ENCODE assay signal across 14 cellular contexts in the genomic region with DNA sequence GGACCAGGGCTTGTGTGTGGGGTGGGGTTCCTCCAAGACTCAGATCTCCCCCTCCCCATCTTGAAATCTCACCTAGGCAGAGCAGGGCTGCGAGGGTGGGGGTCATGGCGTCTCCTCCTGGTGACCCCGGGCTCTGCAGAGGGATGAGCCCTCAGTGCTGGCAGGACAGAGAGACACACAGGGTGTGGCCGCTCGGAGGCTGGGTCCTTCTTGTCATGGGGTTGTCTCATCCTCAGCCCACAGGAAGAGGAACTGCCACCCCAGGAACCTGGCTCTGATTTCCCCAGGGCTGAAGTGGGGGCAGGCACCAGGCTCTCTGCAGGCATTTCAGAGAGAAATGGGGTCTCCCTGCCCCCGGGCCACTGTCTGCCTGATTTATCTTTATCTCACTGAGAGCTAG. TPM values are rescaled to one million over a fixed set of nuclear protein-coding genes. Genes with fewer than 3 reads are reported as not detected.
DNase-seq lines count a peak whose midpoint lies in the region; ATAC-seq and TF ChIP-seq lines count a peak whose summit lies in the region.
"Not testable (repeated sequence)": the region's sequence is repeated elsewhere in the genome, so short reads cannot be mapped to it uniquely, and the experiment has no call there.
"Had no signal": no experiment of that assay in that cellular context is flagged by ENCODE, and none has a peak within 500 bp of the region (broad histone marks: within the 10 kb centered on the region; RNA-seq: fewer than 3 reads in every experiment).

TSS of gene LILRA6 (minus strand) at position 145 of the 400 bp plus-strand sequence.

- TF ChIP-seq CTCF in CD14-positive monocyte (IDR thresholded peaks at IDR 0.05): peak; percentile 33
- not testable (repeated sequence) for TF ChIP-seq CTCF in OCI-LY3 (IDR thresholded peaks at IDR 0.05; ENCODE audit: low read depth, low read length); ascending aorta (IDR thresholded peaks at IDR 0.05); left lung (IDR thresholded peaks at IDR 0.05); sigmoid colon (IDR thresholded peaks at IDR 0.05); upper lobe of right lung (IDR thresholded peaks at IDR 0.05)

- H3K36me3 ChIP-seq in OCI-LY3 (replicated peaks; ENCODE audit: low read depth, low read length); ascending aorta; sigmoid colon; upper lobe of right lung: not testable (repeated sequence)
- H3K36me3 ChIP-seq in left lung: peaks cover 0 to 17% of the 10 kb centered on the region in 2 donors

- DNase-seq in CD14-positive monocyte (ENCODE audit: low spot score) (peak; percentile 72), cardiac septum (ENCODE audit: low spot score) (peak; percentile 88), left lung (peak; percentile 57 to 79), sigmoid colon (peak; percentile 60), upper lobe of right lung (peak; percentile 69)
- DNase-seq in ascending aorta (ENCODE audit: low spot score in 2 of 2): not testable (repeated sequence)

- H3K9ac ChIP-seq in OCI-LY3 (ENCODE audit: low read length): 0 out of 2 replicates have a peak within 1 kb of the TSS, but pooled peaks have one; percentile 16

- H3K4me1 ChIP-seq in OCI-LY3 (ENCODE audit: low read length) (peaks cover 10% of the 10 kb centered on the region), left lung (peaks cover 0 to 28% of the 10 kb centered on the region in 2 donors), mononuclear cell (ENCODE audit: insufficient read depth, low read length) (peaks cover 26% of the 10 kb centered on the region)
- not testable (repeated sequence) for H3K4me1 ChIP-seq in ascending aorta, sigmoid colon, upper lobe of right lung

- H3K36me3 Mint-ChIP-seq in CD14-positive monocyte: peaks cover 30 to 33% of the 10 kb centered on the region in 2 donors

- H3K79me2 ChIP-seq in OCI-LY3 (ENCODE audit: low read length): not testable (repeated sequence)

- peak within 1 kb of the TSS in 6 of 7 donors; percentile 85 to 96 (median 89) for H3K27ac Mint-ChIP-seq in CD14-positive monocyte

- not testable (repeated sequence) for H3K27ac ChIP-seq in OCI-LY3 (ENCODE audit: low read length); ascending aorta; sigmoid colon; upper lobe of right lung
- peak within 1 kb of the TSS in 1 of 2 donors; percentile 77 for H3K27ac ChIP-seq in left lung

- intact Hi-C loops in CD14-positive monocyte (cut with micrococcal nuclease); ascending aorta (cut with DNase I); cardiac septum (cut with DNase I); left lung (cut with DNase I); sigmoid colon (cut with DNase I); upper lobe of right lung (cut with DNase I): not testable (repeated sequence)

- H4K20me1 ChIP-seq in OCI-LY3 (ENCODE audit: insufficient read depth, low read length): not testable (repeated sequence)

- TF ChIP-seq EP300 in sigmoid colon (IDR thresholded peaks at IDR 0.05): not testable (repeated sequence)

- not testable (repeated sequence) for H3K27me3 Mint-ChIP-seq in CD14-positive monocyte (ENCODE audit: low read depth in 3 of 3)

- H3K4me3 ChIP-seq in OCI-LY3 (ENCODE audit: low read length) (peak within 1 kb of the TSS; percentile 51; the same call in 1 of the 2 replicates), left lung (peak within 1 kb of the TSS in 1 of 2 donors; percentile 50)
- not testable (repeated sequence) for H3K4me3 ChIP-seq in ascending aorta; mononuclear cell (ENCODE audit: low read length); sigmoid colon; upper lobe of right lung

- H3K4me1 Mint-ChIP-seq in CD14-positive monocyte: peaks cover 66% of the 10 kb centered on the region

- H2AFZ ChIP-seq in OCI-LY3 (ENCODE audit: low read depth, low read length): 0 out of 2 replicates have a peak within 1 kb of the TSS, but pooled peaks have one; percentile 7

- H3K9me3 ChIP-seq in OCI-LY3 (ENCODE audit: insufficient read depth, low read length); ascending aorta; left lung; mononuclear cell (ENCODE audit: low read depth, low read length); sigmoid colon; upper lobe of right lung: not testable (repeated sequence)

- 45 to 61% methylated on average over 6 of the region's 6 CpGs for WGBS in sigmoid colon, 2 donors

- not testable (repeated sequence) for H3K9me3 Mint-ChIP-seq in CD14-positive monocyte

- peak; percentile 83 for ATAC-seq in left lung
- peak; percentile 93 for ATAC-seq in upper lobe of right lung

- H3K27me3 ChIP-seq in OCI-LY3 (ENCODE audit: low read depth, low read length): peaks cover 13% of the 10 kb centered on the region; the same call in 1 of the 2 replicates
- not testable (repeated sequence) for H3K27me3 ChIP-seq in ascending aorta; mononuclear cell (ENCODE audit: insufficient read depth, low read length); upper lobe of right lung
- peaks cover 0 to 26% of the 10 kb centered on the region in 2 donors for H3K27me3 ChIP-seq in left lung
- peaks cover 0 to 13% (median 4%) of the 10 kb centered on the region in 3 donors for H3K27me3 ChIP-seq in sigmoid colon

- peak within 1 kb of the TSS; percentile 74 to 79 for H3K4me3 Mint-ChIP-seq in CD14-positive monocyte

- peak within 1 kb of the TSS; percentile 52 for H3K4me2 ChIP-seq in OCI-LY3 (ENCODE audit: low read length)

- not testable (repeated sequence) for TF ChIP-seq POLR2A in sigmoid colon (IDR thresholded peaks at IDR 0.05)

RNA-seq across cellular contexts. Expression of gene LILRA6, which starts in this region (rescaled TPM):
- polyA plus RNA-seq in CD14-positive monocyte: 100 to 1,000 TPM in 1 of 2 donors, 10 to 100 TPM in 1; 65.7 to 143 TPM
- total RNA-seq in ascending aorta: 25.1 TPM
- 2.7 TPM for total RNA-seq in cardiac septum
- total RNA-seq in left lung: 10 to 100 TPM in 1 of 2 donors, 1 to 10 TPM in 1; 7.3 to 51.5 TPM
- 16.9 TPM for total RNA-seq in mononuclear cell
- total RNA-seq in sigmoid colon: 1 to 10 TPM; 1.8 to 3.2 (median 2.3) TPM
- 1 to 10 TPM; 1.2 to 2.3 (median 1.5) TPM for polyA plus RNA-seq in sigmoid colon
- 21.4 TPM for total RNA-seq in upper lobe of right lung
- total RNA-seq: Calu3, GM23338, H9, HT-29, PC-3, SJSA1 had no signal
- polyA plus RNA-seq: GM23338 had no signal

Comparison
In these comparisons a context has a peak if more than half of its experiments do, and no peak if none do; other contexts are left out.
1. RNA of gene LILRA6 (polyA plus RNA-seq): 65.7 to 143 TPM in CD14-positive monocyte; 1.2 to 2.3 TPM in sigmoid colon; every median in the first group is over 10 times any median in the second.